In the genomic region with DNA sequence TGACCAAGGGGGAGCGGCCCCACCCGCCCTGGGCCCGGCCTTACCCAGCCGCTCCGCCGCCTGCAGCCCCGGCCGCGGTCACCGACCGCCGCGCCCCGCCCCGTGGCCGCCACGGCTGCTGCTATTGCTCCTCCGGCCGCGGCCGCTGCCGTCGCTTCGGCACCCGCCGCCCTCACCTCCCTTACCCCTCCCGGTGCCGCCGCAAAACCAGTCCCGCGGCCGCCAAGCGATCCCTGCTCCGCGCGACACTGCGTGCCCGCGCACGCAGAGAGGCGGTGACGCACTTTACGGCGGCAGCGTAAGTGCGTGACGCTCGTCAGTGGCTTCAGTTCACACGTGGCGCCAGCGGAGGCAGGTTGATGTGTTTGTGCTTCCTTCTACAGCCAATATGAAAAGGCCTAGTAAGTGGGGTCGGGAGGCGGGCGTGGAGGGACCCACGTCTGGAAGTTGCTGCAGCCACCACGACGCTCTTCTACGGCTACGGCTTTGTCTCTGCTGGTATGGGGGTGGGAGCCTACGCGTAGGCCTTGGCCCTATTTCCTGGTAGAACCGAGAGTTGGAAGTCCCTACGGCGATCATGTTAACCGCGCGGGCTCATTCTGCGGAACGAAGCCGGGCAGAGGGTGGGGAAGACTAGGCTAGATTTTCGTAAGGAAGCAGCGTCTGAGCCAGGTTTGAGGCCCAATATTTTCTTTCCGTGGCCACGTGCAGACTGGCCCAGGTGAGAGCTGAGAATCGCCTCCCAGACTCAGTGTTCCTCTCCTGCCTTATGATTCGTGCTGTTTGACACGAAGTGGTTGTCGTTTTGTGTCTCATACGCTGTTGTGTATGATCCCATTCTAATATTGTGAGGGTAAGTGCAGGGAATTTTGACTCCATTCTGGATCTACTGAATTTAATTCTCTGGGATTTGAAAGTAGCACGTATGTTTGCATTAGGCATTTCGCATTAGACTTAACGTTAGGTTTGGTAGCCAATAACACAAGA, we compare ENCODE assay signal across 8 cellular contexts. TPM values are rescaled to one million over a fixed set of nuclear protein-coding genes. Genes with fewer than 3 reads are reported as not detected.
DNase-seq lines count a peak whose midpoint lies in the region; ATAC-seq, FAIRE-seq and TF ChIP-seq lines count a peak whose summit lies in the region.

A gene with protein sequence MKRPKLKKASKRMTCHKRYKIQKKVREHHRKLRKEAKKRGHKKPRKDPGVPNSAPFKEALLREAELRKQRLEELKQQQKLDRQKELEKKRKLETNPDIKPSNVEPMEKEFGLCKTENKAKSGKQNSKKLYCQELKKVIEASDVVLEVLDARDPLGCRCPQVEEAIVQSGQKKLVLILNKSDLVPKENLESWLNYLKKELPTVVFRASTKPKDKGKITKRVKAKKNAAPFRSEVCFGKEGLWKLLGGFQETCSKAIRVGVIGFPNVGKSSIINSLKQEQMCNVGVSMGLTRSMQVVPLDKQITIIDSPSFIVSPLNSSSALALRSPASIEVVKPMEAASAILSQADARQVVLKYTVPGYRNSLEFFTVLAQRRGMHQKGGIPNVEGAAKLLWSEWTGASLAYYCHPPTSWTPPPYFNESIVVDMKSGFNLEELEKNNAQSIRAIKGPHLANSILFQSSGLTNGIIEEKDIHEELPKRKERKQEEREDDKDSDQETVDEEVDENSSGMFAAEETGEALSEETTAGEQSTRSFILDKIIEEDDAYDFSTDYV (plus strand): TSS at position 328 of the 987 bp plus-strand sequence. CDS start 61 bp downstream, at position 389.
A gene (minus strand): TSS at position 209 of the 987 bp plus-strand sequence.

- H3K4me1 ChIP-seq in adrenal gland (replicated peaks in 1 of 2): peaks cover 37 to 48% of the 10 kb centered on the region in 2 donors
- H3K4me1 ChIP-seq in heart left ventricle: peaks cover 12 to 64% (median 42%) of the 10 kb centered on the region in 12 donors
- H3K4me1 ChIP-seq in transverse colon: peaks cover 5 to 45% (median 33%) of the 10 kb centered on the region in 4 donors

- H3K4me3 ChIP-seq in adrenal gland (peak within 1 kb of the TSS; percentile 46 to 94 (median 64)), heart left ventricle (peak within 1 kb of the TSS; percentile 55 to 91 (median 84)), transverse colon (peak within 1 kb of the TSS; percentile 64 to 81 (median 72))

- peak; percentile 100 for FAIRE-seq in GM12891 (lab: Jason Lieb, UNC)

- in situ Hi-C loops in transverse colon (cut with MboI; ENCODE audit: low pct_ligation_motif_present in 1 of 4, low pct_unique_long_range_greater_than_20kb in 1 of 4, low sequenced_read_pairs in 3 of 4): no loop called here

- DNase-seq in GM12891 (ENCODE audit: insufficient read length, low spot score) (peak; percentile 78), NCI-H1417 treated with DMSO at 0.1 percent for 48 hours (lab: John Stamatoyannopoulos, UW) (peak; percentile 52), adrenal gland (peak; percentile 93 to 96 (median 93)), heart left ventricle (peak; percentile 94 to 96 (median 95)), pons (ENCODE audit: low spot score) (peak; percentile 95), transverse colon (peak; percentile 95)

- WGBS in adrenal gland, 4 donors: 0 to 2% (median 0%) methylated on average over 24 to 82 of the region's 82 CpGs
- 0 to 1% (median 0%) methylated on average over 40 to 82 of the region's 82 CpGs for WGBS in heart left ventricle, 4 donors
- 0 to 1% methylated on average over 10 to 60 of the region's 82 CpGs for WGBS in transverse colon (ENCODE audit: low coverage in 1 of 2), 2 donors

- no peaks in the 10 kb centered on the region for H3K27me3 ChIP-seq in adrenal gland
- no peaks in the 10 kb centered on the region for H3K27me3 ChIP-seq in heart left ventricle
- no peaks in the 10 kb centered on the region for H3K27me3 ChIP-seq in transverse colon

- H3K36me3 ChIP-seq in adrenal gland (replicated peaks in 1 of 2) (peaks cover 0 to 40% of the 10 kb centered on the region in 2 donors), heart left ventricle (peaks cover 5 to 52% (median 41%) of the 10 kb centered on the region in 9 donors), transverse colon (peaks cover 0 to 38% (median 17%) of the 10 kb centered on the region in 4 donors)

- H3K9me3 ChIP-seq in adrenal gland (replicated peaks in 1 of 3) (no peaks in the 10 kb centered on the region), heart left ventricle (no peaks in the 10 kb centered on the region), transverse colon (no peaks in the 10 kb centered on the region)

- TF ChIP-seq POLR2A in GM12891 (IDR thresholded peaks at IDR 0.05; ENCODE audit: low read depth, low read length) (peak; percentile 93), adrenal gland (IDR thresholded peaks at IDR 0.05) (peak in 1 of 2 donors; percentile 79), heart left ventricle (IDR thresholded peaks at IDR 0.05) (peak in 1 of 2 donors; percentile 87), transverse colon (IDR thresholded peaks at IDR 0.05) (peak; percentile 73)

- peak within 1 kb of the TSS; percentile 75 to 100 (median 96) for H3K27ac ChIP-seq in adrenal gland
- peak within 1 kb of the TSS; percentile 91 to 99 (median 98) for H3K27ac ChIP-seq in heart left ventricle
- H3K27ac ChIP-seq in transverse colon: peak within 1 kb of the TSS; percentile 95 to 99 (median 96)

- no peak for TF ChIP-seq EP300 in transverse colon (IDR thresholded peaks at IDR 0.05; ENCODE audit: low read depth)

- peak; percentile 80 for ATAC-seq in HG02759 (IDR thresholded peaks at IDR 0.05; ENCODE audit: unreplicated experiment)
- ATAC-seq in heart left ventricle: peak; percentile 87 to 95 (median 92)

- TF ChIP-seq CTCF in adrenal gland (IDR thresholded peaks at IDR 0.05) (no peak), heart left ventricle (IDR thresholded peaks at IDR 0.05) (no peak), transverse colon (IDR thresholded peaks at IDR 0.05) (no peak)

- intact Hi-C loops in T-helper 1 cell treated with Interleukin-12 subunit alpha and Interleukin-12 subunit beta and Interleukin-4 antibody, amounts not matched to agents 30 ng/mL and 1 ng/mL, for 36 hours (cut with micrococcal nuclease): loop anchor here (1.0 to 10.0 kb wide), 14 partner anchors 15 to 1301 kb away; a partner anchor contains a TSS
- intact Hi-C loops in adrenal gland (cut with DNase I) (loop anchor here in 1 of 2 donors (10.0 kb wide), 1 partner anchor 151 kb away; a partner anchor contains a TSS), heart left ventricle (cut with DNase I) (loop anchor here in 7 of 10 donors (1.0 to 10.0 kb wide), 6 partner anchors 19 to 231 kb away; a partner anchor contains a TSS), transverse colon (cut with DNase I; ENCODE audit: low total_unique reads) (no loop called here)

TF ChIP-seq in GM12891, 5 proteins besides CTCF, POLR2A, EP300 and RAD21:
- peak; percentile 97 for TF ChIP-seq TAF1 (IDR thresholded peaks at IDR 0.05; ENCODE audit: low read depth, low read length)
- TF ChIP-seq SPI1 (IDR thresholded peaks at IDR 0.05; ENCODE audit: low read depth, low read length): no peak
- no peak for TF ChIP-seq PAX5 (IDR thresholded peaks at IDR 0.05; ENCODE audit: insufficient read depth, low read length, severe bottlenecking)
- TF ChIP-seq POLR2AphosphoS5 (IDR thresholded peaks at IDR 0.05; ENCODE audit: low read depth, low read length): peak; percentile 87
- peak; percentile 64; the same call in 1 of the 2 replicates for TF ChIP-seq POU2F2 (IDR thresholded peaks at IDR 0.05; ENCODE audit: low read depth, low read length)

RNA-seq across cellular contexts. Expression of the first gene that starts in this region (rescaled TPM):
- polyA plus RNA-seq in GM12891 (2012; ENCODE audit: low read depth, missing spikeins): 116 TPM
- total RNA-seq in T-helper 1 cell treated with Interleukin-12 subunit alpha and Interleukin-12 subunit beta and Interleukin-4 antibody, amounts not matched to agents 30 ng/mL and 1 ng/mL, for 36 hours: 105 and 113 TPM in 2 replicates
- total RNA-seq in adrenal gland: 10 to 100 TPM; 23.5 to 80.2 (median 50.6) TPM
- 100 to 1,000 TPM in 1 of 3 donors, 10 to 100 TPM in 2; 71.8 to 229 (median 95.2) TPM for polyA plus RNA-seq in adrenal gland
- 10 to 100 TPM; 23.6 to 47.4 (median 29.4) TPM for total RNA-seq in heart left ventricle
- 10 to 100 TPM; 25.4 to 85.3 TPM for polyA plus RNA-seq in heart left ventricle
- total RNA-seq in transverse colon: 10 to 100 TPM; 19.1 to 54.5 (median 37.4) TPM

RNA-seq across cellular contexts. Expression of the second gene that starts in this region (rescaled TPM):
- 11.0 TPM for polyA plus RNA-seq in GM12891 (2012; ENCODE audit: low read depth, missing spikeins)
- total RNA-seq in T-helper 1 cell treated with Interleukin-12 subunit alpha and Interleukin-12 subunit beta and Interleukin-4 antibody, amounts not matched to agents 30 ng/mL and 1 ng/mL, for 36 hours: 88.6 and 91.7 TPM in 2 replicates
- 100 to 1,000 TPM in 1 of 8 donors, 10 to 100 TPM in 7; 32.9 to 108 (median 49.3) TPM for total RNA-seq in adrenal gland
- 10 to 100 TPM in 2 of 3 donors, 1 to 10 TPM in 1; 4.2 to 23.4 (median 10.2) TPM for polyA plus RNA-seq in adrenal gland
- total RNA-seq in heart left ventricle: 10 to 100 TPM; 33.8 to 61.7 (median 49.5) TPM
- 10 to 100 TPM in 1 of 2 donors, 1 to 10 TPM in 1; 8.5 to 17.6 TPM for polyA plus RNA-seq in heart left ventricle
- 100 to 1,000 TPM in 2 of 4 donors, 10 to 100 TPM in 2; 60.3 to 335 (median 134) TPM for total RNA-seq in transverse colon

Comparison
In these comparisons a context has a peak if more than half of its experiments do, and no peak if none do; other contexts are left out.
1. Peak in every context shown above with its lines: DNase-seq, ATAC-seq, H3K4me3 ChIP-seq and H3K27ac ChIP-seq.